Comparison of ENCODE assay signal across 8 cellular contexts in genomic region chrX:101409043-101409442, GRCh38. TPM values are rescaled to one million over a fixed set of nuclear protein-coding genes. Genes with fewer than 3 reads are reported as not detected.
DNase-seq lines count a peak whose midpoint lies in the region; ATAC-seq, FAIRE-seq and TF ChIP-seq lines count a peak whose summit lies in the region.

No MANE protein-coding gene starts in this region.

- H4K20me1 ChIP-seq in astrocyte (ENCODE audit: insufficient read depth, low read length), result peaks cover 22% of the 10 kb centered on the region

- H3K9me3 ChIP-seq in astrocyte (ENCODE audit: insufficient read depth, low read depth, low read length) (no peaks in the 10 kb centered on the region), right lobe of liver (no peaks in the 10 kb centered on the region), transverse colon (no peaks in the 10 kb centered on the region)

- H2AFZ ChIP-seq in astrocyte (ENCODE audit: low read depth, low read length), result no peak overlapping the region

- no peak for TF ChIP-seq EP300 in transverse colon (IDR thresholded peaks at IDR 0.05; ENCODE audit: low read depth)

- H3K4me3 ChIP-seq in astrocyte (ENCODE audit: insufficient read depth, low read depth, low read length) (peak overlapping the region; percentile 95), right lobe of liver (peak overlapping the region; percentile 38 to 65 (median 56)), transverse colon (peak overlapping the region in 3 of 4 donors; percentile 42 to 63 (median 61))

- in situ Hi-C loops in transverse colon (cut with MboI; ENCODE audit: low pct_ligation_motif_present in 1 of 4, low pct_unique_long_range_greater_than_20kb in 1 of 4, low sequenced_read_pairs in 3 of 4), result loop anchor here in 2 of 4 donors (25.0 kb wide), 2 partner anchors 228 to 353 kb away; no protein-coding TSS in a partner anchor

- TF ChIP-seq POLR2A in right lobe of liver (IDR thresholded peaks at IDR 0.05), result no peak
- TF ChIP-seq POLR2A in transverse colon (IDR thresholded peaks at IDR 0.05), result no peak

- peak overlapping the region; percentile 100 for H3K9ac ChIP-seq in astrocyte (ENCODE audit: low read length)

- H3K36me3 Mint-ChIP-seq in activated naive CD4-positive, alpha-beta T cell treated with anti-CD3 and anti-CD28 coated beads, Interleukin-2, amount 10 ng/mL, durations not matched to agents 7 days and 5 days, result peaks cover 14% of the 10 kb centered on the region
- H3K36me3 Mint-ChIP-seq in astrocyte (ENCODE audit: low read depth, unreplicated experiment), result no peaks in the 10 kb centered on the region

- peaks cover 3% of the 10 kb centered on the region for H3K36me3 ChIP-seq in astrocyte (ENCODE audit: insufficient read depth, low read length)
- peaks cover 0 to 10% (median 3%) of the 10 kb centered on the region in 4 donors for H3K36me3 ChIP-seq in right lobe of liver
- H3K36me3 ChIP-seq in transverse colon, result no peaks in the 10 kb centered on the region

- intact Hi-C loops in right lobe of liver (cut with DNase I) (no loop called here), transverse colon (cut with DNase I; ENCODE audit: low total_unique reads) (no loop called here)

- H3K27me3 Mint-ChIP-seq in activated naive CD4-positive, alpha-beta T cell treated with anti-CD3 and anti-CD28 coated beads, Interleukin-2, amount 10 ng/mL, durations not matched to agents 7 days and 5 days, result no peaks in the 10 kb centered on the region
- no peaks in the 10 kb centered on the region for H3K27me3 Mint-ChIP-seq in astrocyte (ENCODE audit: low read depth, unreplicated experiment)

- H3K27ac ChIP-seq in astrocyte (ENCODE audit: low read depth, low read length) (peak overlapping the region; percentile 98), right lobe of liver (peak overlapping the region; percentile 91 to 95 (median 95)), transverse colon (peak overlapping the region; percentile 81 to 94 (median 92))

- TF ChIP-seq CTCF in astrocyte (IDR thresholded peaks at IDR 0.05; ENCODE audit: insufficient read depth, low read depth, low read length) (no peak), right lobe of liver (IDR thresholded peaks at IDR 0.05) (no peak), transverse colon (IDR thresholded peaks at IDR 0.05) (no peak)

- H3K4me1 ChIP-seq in astrocyte (ENCODE audit: insufficient read depth, low read length) (peaks cover 6% of the 10 kb centered on the region), right lobe of liver (peaks cover 0 to 9% (median 0%) of the 10 kb centered on the region in 4 donors), transverse colon (peaks cover 0 to 31% (median 2%) of the 10 kb centered on the region in 4 donors)

- peak overlapping the region; percentile 89 for H3K4me2 ChIP-seq in astrocyte (ENCODE audit: low read length)

- H3K27ac Mint-ChIP-seq in activated naive CD4-positive, alpha-beta T cell treated with anti-CD3 and anti-CD28 coated beads, Interleukin-2, amount 10 ng/mL, durations not matched to agents 7 days and 5 days, result peak overlapping the region; percentile 97
- peak overlapping the region; percentile 98 for H3K27ac Mint-ChIP-seq in astrocyte (ENCODE audit: unreplicated experiment)

- no peaks in the 10 kb centered on the region for H3K27me3 ChIP-seq in astrocyte (ENCODE audit: insufficient read depth, low read length)
- no peaks in the 10 kb centered on the region for H3K27me3 ChIP-seq in right lobe of liver
- H3K27me3 ChIP-seq in transverse colon, result no peaks in the 10 kb centered on the region

- H3K79me2 ChIP-seq in astrocyte (ENCODE audit: insufficient read depth, low read length), result peaks cover 69% of the 10 kb centered on the region

- no peak for DNase-seq in activated naive CD4-positive, alpha-beta T cell treated with anti-CD3 and anti-CD28 coated beads, Interleukin-2, amount 10 ng/mL, durations not matched to agents 7 days and 5 days
- DNase-seq in activated naive CD4-positive, alpha-beta T cell (lab: John Stamatoyannopoulos, UW), result no peak
- DNase-seq in astrocyte (ENCODE audit: low read depth) (no peak), right lobe of liver (no peak), transverse colon (no peak), NCI-H2107 treated with DMSO at 0.1 percent for 48 hours (lab: John Stamatoyannopoulos, UW; ENCODE audit: unreplicated experiment) (no peak), HUDEP-2 (lab: John Stamatoyannopoulos, UW; ENCODE audit: unreplicated experiment in 76 of 76) (no peak)
- DNase-seq in stimulated activated CD4-positive, alpha-beta T cell treated with anti-CD3 and anti-CD28 coated beads, Interleukin-1b, Interleukin-23, amount 100 ng/mL, for 48 hours, result no peak

- peak overlapping the region; percentile 93 for H3K4me3 Mint-ChIP-seq in activated naive CD4-positive, alpha-beta T cell treated with anti-CD3 and anti-CD28 coated beads, Interleukin-2, amount 10 ng/mL, durations not matched to agents 7 days and 5 days
- H3K4me3 Mint-ChIP-seq in astrocyte (ENCODE audit: unreplicated experiment), result peak overlapping the region; percentile 99

- H3K4me1 Mint-ChIP-seq in activated naive CD4-positive, alpha-beta T cell treated with anti-CD3 and anti-CD28 coated beads, Interleukin-2, amount 10 ng/mL, durations not matched to agents 7 days and 5 days, result peaks cover 42% of the 10 kb centered on the region
- peaks cover 10% of the 10 kb centered on the region for H3K4me1 Mint-ChIP-seq in astrocyte (ENCODE audit: low read depth, unreplicated experiment)

- H3K9me3 Mint-ChIP-seq in activated naive CD4-positive, alpha-beta T cell treated with anti-CD3 and anti-CD28 coated beads, Interleukin-2, amount 10 ng/mL, durations not matched to agents 7 days and 5 days, result no peaks in the 10 kb centered on the region
- no peaks in the 10 kb centered on the region for H3K9me3 Mint-ChIP-seq in astrocyte (ENCODE audit: unreplicated experiment)

- CTCF ChIA-PET in activated naive CD4-positive, alpha-beta T cell treated with anti-CD3 and anti-CD28 coated beads, Interleukin-2, amount 10 ng/mL, durations not matched to agents 7 days and 5 days (lab: Charles Lee), result no interaction called here

- WGBS in right lobe of liver (ENCODE audit: insufficient coverage, low coverage, low lambda C conversion rate, missing lambda C conversion rate), result 26% methylated on average over 6 of the region's 6 CpGs
- 31% methylated on average over 6 of the region's 6 CpGs; no CpG with 5 or more reads in 1 of the 2 donors for WGBS in transverse colon (ENCODE audit: low coverage in 1 of 2), 2 donors

- peak; percentile 13 for FAIRE-seq in astrocyte (lab: Jason Lieb, UNC)

- ATAC-seq in right lobe of liver, result no peak

RNA-seq across cellular contexts. Expression of gene HNRNPH2, which starts 1.0 kb away (rescaled TPM):
- total RNA-seq in astrocyte, result 47.5 and 48.9 TPM in 2 replicates
- total RNA-seq in right lobe of liver, result 10 to 100 TPM; 19.5 to 38.2 (median 31.1) TPM
- total RNA-seq in transverse colon, result 10 to 100 TPM in 3 of 4 donors, 1 to 10 TPM in 1; 9.7 to 46.1 (median 33.2) TPM

RNA-seq across cellular contexts. Expression of gene GLA, which starts 1.3 kb away (rescaled TPM):
- total RNA-seq in astrocyte, result 48.0 and 51.9 TPM in 2 replicates
- 10 to 100 TPM in 4 of 6 experiments, 1 to 10 TPM in 2; 8.1 to 19.0 (median 15.0) TPM for total RNA-seq in right lobe of liver
- 10 to 100 TPM in 2 of 4 donors, 1 to 10 TPM in 2; 1.4 to 20.8 (median 13.5) TPM for total RNA-seq in transverse colon

RNA-seq across cellular contexts. Expression of gene RPL36A, which starts 18.2 kb away (rescaled TPM):
- total RNA-seq in astrocyte, result 185 and 186 TPM in 2 replicates
- total RNA-seq in right lobe of liver, result 1,000 to 10,000 TPM in 1 of 6 experiments, 100 to 1,000 TPM in 1, 10 to 100 TPM in 4; 30.5 to 1,059 (median 46.3) TPM
- 100 to 1,000 TPM; 227 to 838 (median 617) TPM for total RNA-seq in transverse colon

RNA-seq across cellular contexts. Expression of gene BTK, which starts 23.1 kb away (rescaled TPM):
- total RNA-seq in astrocyte (0.43 and 0.79 TPM in 2 replicates), right lobe of liver (1 to 10 TPM; 1.1 to 4.7 (median 1.8) TPM), transverse colon (1 to 10 TPM in 3 of 4 donors, under 1 TPM in 1; 0.40 to 7.9 (median 4.4) TPM)
